In genomic region chr9:35757527-35758275, GRCh38 we compare ENCODE assay signal across 8 cellular contexts. TPM values are rescaled to one million over a fixed set of nuclear protein-coding genes. Genes with fewer than 3 reads are reported as not detected.
A peak's percentile ranks its signal among the peaks of the same experiment; 100 is the strongest.
DNase-seq lines count a peak whose midpoint lies in the region; ATAC-seq and TF ChIP-seq lines count a peak whose summit lies in the region.

No MANE protein-coding gene starts in this region.

- H2AFZ ChIP-seq in mammary epithelial cell (ENCODE audit: low read depth, low read length): peak overlapping the region; percentile 89

- DNase-seq in GM10248 (ENCODE audit: extremely low spot score) (peak; percentile 41), NCI-H2029 (lab: John Stamatoyannopoulos, UW) (peak; percentile 65), mammary epithelial cell (no peak), right lobe of liver (peak in 1 of 3 donors; percentile 47), thyroid gland (peak; percentile 47 to 50), NCI-H2171 (lab: John Stamatoyannopoulos, UW) (no peak), NCI-H1436 treated with DMSO at 0.1 percent for 48 hours (lab: John Stamatoyannopoulos, UW) (no peak)

- in situ Hi-C loops in mammary epithelial cell (cut with MboI; ENCODE audit: low sequenced_read_pairs in 2 of 2): no loop called here

- peaks cover 21% of the 10 kb centered on the region for H3K79me2 ChIP-seq in mammary epithelial cell (ENCODE audit: insufficient read depth, low read length)

- H3K9me3 ChIP-seq in mammary epithelial cell (replicated peaks; ENCODE audit: insufficient read depth, low read length) (no peaks in the 10 kb centered on the region), right lobe of liver (no peaks in the 10 kb centered on the region), thyroid gland (no peaks in the 10 kb centered on the region)

- H3K4me3 ChIP-seq in mammary epithelial cell (replicated peaks in 1 of 3; ENCODE audit: insufficient read depth in 1 of 3, low read depth in 2 of 3, low read length in 3 of 3) (peak overlapping the region; percentile 55 to 70 (median 64)), right lobe of liver (peak overlapping the region; percentile 61 to 68 (median 65)), thyroid gland (replicated peaks in 1 of 3) (peak overlapping the region in 2 of 3 donors; percentile 47 to 73)

- CTCF ChIA-PET in GM10248 (lab: Yijun Ruan, JAX) (interaction anchor here (0.8 to 4.7 kb wide), 17 partner anchors 8 to 96 kb away, joined by 3 to 42 read pairs (median 6); partner anchors contain the start of genes CREB3, HINT2 and TLN1), mammary epithelial cell (lab: Charles Lee; ENCODE audit: low non-redundant PET) (no interaction called here)

- H3K4me1 ChIP-seq in mammary epithelial cell (ENCODE audit: insufficient read depth, low read length) (peaks cover 29% of the 10 kb centered on the region), right lobe of liver (peaks cover 0 to 18% (median 6%) of the 10 kb centered on the region in 4 donors), thyroid gland (peaks cover 34 to 47% of the 10 kb centered on the region in 2 donors)

- ATAC-seq in GM21737 (IDR thresholded peaks at IDR 0.05; ENCODE audit: unreplicated experiment) (peak; percentile 42), right lobe of liver (peak; percentile 67 to 73 (median 71))

- H3K9ac ChIP-seq in mammary epithelial cell (ENCODE audit: insufficient read depth, low read length): peak overlapping the region; percentile 69

- POLR2A ChIA-PET in GM10248 (lab: Yijun Ruan, JAX): interaction anchor here (0.6 to 1.4 kb wide), 3 partner anchors 19 to 501 kb away, joined by 4 read pairs; partner anchors contain the start of gene GNE

- 17% methylated on average over 4 of the region's 5 CpGs for WGBS in mammary epithelial cell (ENCODE audit: low coverage, missing lambda C conversion rate)
- WGBS in right lobe of liver (ENCODE audit: insufficient coverage, low coverage, low lambda C conversion rate, missing lambda C conversion rate): 2% methylated on average over 5 of the region's 5 CpGs
- 4 to 6% methylated on average over 5 of the region's 5 CpGs for WGBS in thyroid gland, 2 donors

- H4K20me1 ChIP-seq in mammary epithelial cell (ENCODE audit: insufficient read depth, low read length): no peaks in the 10 kb centered on the region

- TF ChIP-seq POLR2A in right lobe of liver (IDR thresholded peaks at IDR 0.05) (peak; percentile 13), thyroid gland (IDR thresholded peaks at IDR 0.05) (no peak)

- no peaks in the 10 kb centered on the region for H3K27me3 ChIP-seq in mammary epithelial cell (ENCODE audit: insufficient read depth, low read length)
- no peaks in the 10 kb centered on the region for H3K27me3 ChIP-seq in right lobe of liver
- H3K27me3 ChIP-seq in thyroid gland: no peaks in the 10 kb centered on the region

- dilution Hi-C loops in mammary epithelial cell (cut with HindIII; ENCODE audit: low sequenced_read_pairs): no loop called here

- TF ChIP-seq CTCF in GM10248 (IDR thresholded peaks at IDR 0.05; ENCODE audit: control extremely low read depth, extremely low read depth, low read depth, missing control alignments) (no peak), mammary epithelial cell (conservative IDR thresholded peaks at IDR 0.05 in 1 of 2, IDR thresholded peaks at IDR 0.05 in 1 of 2; ENCODE audit: extremely low read depth in 1 of 2, insufficient read depth in 1 of 2, low read depth in 1 of 2, low read length in 2 of 2) (no peak), right lobe of liver (IDR thresholded peaks at IDR 0.05) (no peak), thyroid gland (IDR thresholded peaks at IDR 0.05) (no peak)

- intact Hi-C loops in mammary epithelial cell (cut with micrococcal nuclease): loop anchor here (2.0 kb wide), 1 partner anchor 13 kb away; no protein-coding TSS in a partner anchor
- intact Hi-C loops in right lobe of liver (cut with DNase I): no loop called here
- intact Hi-C loops in thyroid gland (cut with DNase I): no loop called here

- H3K36me3 ChIP-seq in mammary epithelial cell (ENCODE audit: insufficient read depth, low read length) (peaks cover 10% of the 10 kb centered on the region), right lobe of liver (peaks cover 0 to 12% (median 5%) of the 10 kb centered on the region in 4 donors), thyroid gland (peaks cover 10 to 16% of the 10 kb centered on the region in 2 donors)

- peak overlapping the region; percentile 98 for H3K4me2 ChIP-seq in mammary epithelial cell (ENCODE audit: insufficient read depth, low read depth, low read length)

- H3K27ac ChIP-seq in mammary epithelial cell (ENCODE audit: insufficient read depth, low read depth, low read length) (peak overlapping the region; percentile 75), right lobe of liver (peak overlapping the region; percentile 72 to 93 (median 82)), thyroid gland (peak overlapping the region; percentile 81 to 93 (median 88))

- no TSS peak for BruUV-seq in mammary epithelial cell (replicated peaks; lab: Mats Ljungman, UMichigan)

RNA-seq across cellular contexts. Expression of gene MSMP, which starts 3.6 kb away (rescaled TPM):
- total RNA-seq in mammary epithelial cell (not detected), right lobe of liver (not detected), thyroid gland (under 1 TPM in 1 of 4 donors, not detected in 3; 0.67 TPM)
- not detected for polyA plus RNA-seq in mammary epithelial cell
- not detected for polyA minus RNA-seq in mammary epithelial cell

RNA-seq across cellular contexts. Expression of gene RGP1, which starts 8.6 kb away (rescaled TPM):
- 10 to 100 TPM; 20.5 to 42.3 TPM for total RNA-seq in mammary epithelial cell
- 20.1 TPM for polyA plus RNA-seq in mammary epithelial cell
- 45.3 TPM for polyA minus RNA-seq in mammary epithelial cell
- total RNA-seq in right lobe of liver: 10 to 100 TPM in 5 of 6 experiments, 1 to 10 TPM in 1; 9.5 to 13.0 (median 11.4) TPM
- 10 to 100 TPM; 25.4 to 34.0 (median 30.2) TPM for total RNA-seq in thyroid gland

RNA-seq across cellular contexts. Expression of gene GBA2, which starts 8.7 kb away (rescaled TPM):
- 10 to 100 TPM; 41.0 to 49.8 TPM for total RNA-seq in mammary epithelial cell
- polyA plus RNA-seq in mammary epithelial cell: 30.3 TPM
- 32.5 TPM for polyA minus RNA-seq in mammary epithelial cell
- 10 to 100 TPM; 29.5 to 53.7 (median 35.2) TPM for total RNA-seq in right lobe of liver
- 100 to 1,000 TPM in 2 of 4 donors, 10 to 100 TPM in 2; 71.4 to 111 (median 101) TPM for total RNA-seq in thyroid gland

RNA-seq across cellular contexts. Expression of gene CREB3, which starts 25.2 kb away (rescaled TPM):
- total RNA-seq in mammary epithelial cell: 10 to 100 TPM; 45.4 to 60.8 TPM
- 38.3 TPM for polyA plus RNA-seq in mammary epithelial cell
- polyA minus RNA-seq in mammary epithelial cell: 34.8 TPM
- 10 to 100 TPM; 12.1 to 35.2 (median 17.8) TPM for total RNA-seq in right lobe of liver
- total RNA-seq in thyroid gland: 10 to 100 TPM; 44.9 to 73.0 (median 51.3) TPM

RNA-seq across cellular contexts. Expression of gene TLN1, which starts 25.7 kb away (rescaled TPM):
- total RNA-seq in mammary epithelial cell: 100 to 1,000 TPM; 202 to 213 TPM
- polyA plus RNA-seq in mammary epithelial cell: 128 TPM
- polyA minus RNA-seq in mammary epithelial cell: 264 TPM
- total RNA-seq in right lobe of liver: 100 to 1,000 TPM; 103 to 168 (median 128) TPM
- total RNA-seq in thyroid gland: 100 to 1,000 TPM; 142 to 245 (median 184) TPM

Comparison
In these comparisons a context has a peak if more than half of its experiments do, and no peak if none do; other contexts are left out.
1. DNase-seq: peak in GM10248 (single experiment), NCI-H2029 (single experiment) and thyroid gland (2 of 2); none in mammary epithelial cell (single experiment), NCI-H2171 (single experiment) and NCI-H1436 treated with DMSO at 0.1 percent for 48 hours (single experiment).
2. Peak in every context shown above with its lines, with median percentiles within 50 percentile points of each other: H3K27ac ChIP-seq and H3K4me3 ChIP-seq.